8 cellular contexts compared by ENCODE assay signal in the genomic region with DNA sequence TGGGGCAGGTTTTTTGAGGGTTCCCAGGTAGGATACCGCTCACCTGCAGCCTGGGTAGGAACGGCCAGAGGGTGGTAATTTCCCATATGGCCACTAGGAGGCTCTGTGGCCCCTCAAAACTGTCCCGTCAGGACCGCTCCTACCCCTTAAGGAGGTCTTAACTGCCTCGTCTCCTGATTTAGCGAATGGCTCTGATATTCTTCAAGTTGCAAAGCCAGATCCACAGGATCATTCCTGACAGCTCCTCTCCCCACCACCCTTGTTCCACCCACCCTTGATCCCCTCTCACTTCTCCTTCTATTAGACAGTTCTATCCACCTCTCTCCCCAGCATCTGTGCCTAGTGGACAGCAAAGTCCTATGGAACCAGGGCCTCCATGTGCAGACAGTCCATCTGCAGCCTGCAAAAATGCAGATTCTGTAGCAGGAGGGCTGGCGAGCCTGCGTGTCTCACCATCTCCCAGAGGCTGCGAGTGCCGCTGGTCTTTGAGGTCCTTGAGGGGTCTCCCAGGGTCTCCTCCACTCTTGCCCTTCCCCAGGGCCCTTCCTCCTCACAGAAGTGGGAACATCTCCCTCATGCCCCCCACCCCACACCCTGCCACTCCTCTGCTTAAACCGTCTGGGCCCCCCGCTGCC. TPM values are rescaled to one million over a fixed set of nuclear protein-coding genes. Genes with fewer than 3 reads are reported as not detected.
DNase-seq lines count a peak whose midpoint lies in the region; ATAC-seq and TF ChIP-seq lines count a peak whose summit lies in the region.

No MANE protein-coding gene starts in this region.

- H3K4me2 ChIP-seq in OCI-LY1 (ENCODE audit: low read length) (no peak overlapping the region), neural cell (ENCODE audit: low read length) (no peak overlapping the region)

- DNase-seq in NCI-H2081 (lab: John Stamatoyannopoulos, UW) (peak; percentile 51 to 60), NCI-H2081 treated with DMSO at 0.1 percent for 48 hours (lab: John Stamatoyannopoulos, UW) (no peak), fibroblast of the conjunctiva (ENCODE audit: low read depth) (peak; percentile 40), thyroid gland (peak; percentile 52 to 55)
- peak; percentile 49 to 60 for DNase-seq in activated T-cell treated with anti-CD3 and anti-CD28 coated beads, Interleukin-2, amount 50 U/mL, for 72 hours

- H3K9me3 Mint-ChIP-seq in activated T-cell treated with anti-CD3 and anti-CD28 coated beads, Interleukin-2, amount 50 U/mL, for 72 hours = no peaks in the 10 kb centered on the region

- H3K36me3 Mint-ChIP-seq in activated T-cell treated with anti-CD3 and anti-CD28 coated beads, Interleukin-2, amount 50 U/mL, for 72 hours (ENCODE audit: insufficient read depth in 2 of 2) = no peaks in the 10 kb centered on the region

- peak; percentile 87 for TF ChIP-seq RAD21 in neural cell (conservative IDR thresholded peaks at IDR 0.05)

- TF ChIP-seq CTCF in OCI-LY1 (IDR thresholded peaks at IDR 0.05; ENCODE audit: low read length) (peak; percentile 90), neural cell (IDR thresholded peaks at IDR 0.05; ENCODE audit: poor library complexity, severe bottlenecking) (peak; percentile 90), thyroid gland (IDR thresholded peaks at IDR 0.05) (peak; percentile 77 to 93 (median 88))

- no peak for TF ChIP-seq EP300 in neural cell (conservative IDR thresholded peaks at IDR 0.05; ENCODE audit: poor library complexity, severe bottlenecking)

- H3F3A ChIP-seq in OCI-LY1 (ENCODE audit: insufficient read depth, low read length) (no peaks in the 10 kb centered on the region), neural cell (ENCODE audit: insufficient read depth, low read length, poor library complexity, severe bottlenecking) (no peaks in the 10 kb centered on the region)

- H3K79me2 ChIP-seq in OCI-LY1 (ENCODE audit: insufficient read depth, low read length) (no peaks in the 10 kb centered on the region), neural cell (replicated peaks; ENCODE audit: insufficient read depth, low read length) (no peaks in the 10 kb centered on the region)

- ATAC-seq in HG03095 (IDR thresholded peaks at IDR 0.05; ENCODE audit: unreplicated experiment) = peak; percentile 85
- ATAC-seq in activated T-cell treated with anti-CD3 and anti-CD28 coated beads, Interleukin-2, amount 50 U/mL, for 72 hours (replicated peaks in 1 of 2) = peak; percentile 75 to 77

- H2AFZ ChIP-seq in OCI-LY1 (ENCODE audit: low read length) = no peak overlapping the region
- no peak overlapping the region for H2AFZ ChIP-seq in neural cell (ENCODE audit: low read depth, low read length)

- H3K9ac ChIP-seq in OCI-LY1 (ENCODE audit: low read length) (no peak overlapping the region), neural cell (ENCODE audit: low read length) (no peak overlapping the region)

- intact Hi-C loops in thyroid gland (cut with DNase I) = loop anchor here (2.0 to 10.0 kb wide), 2 partner anchors 430 to 524 kb away; no protein-coding TSS in a partner anchor

- no peak overlapping the region for H3K4me3 Mint-ChIP-seq in activated T-cell treated with anti-CD3 and anti-CD28 coated beads, Interleukin-2, amount 50 U/mL, for 72 hours

- H3K4me3 ChIP-seq in OCI-LY1 (ENCODE audit: low read depth, low read length, poor library complexity, severe bottlenecking) = no peak overlapping the region
- H3K4me3 ChIP-seq in neural cell (ENCODE audit: low read length) = no peak overlapping the region
- H3K4me3 ChIP-seq in thyroid gland (replicated peaks in 1 of 3) = no peak overlapping the region

- TF ChIP-seq POLR2A in thyroid gland (IDR thresholded peaks at IDR 0.05) = no peak

- H3K27me3 Mint-ChIP-seq in activated T-cell treated with anti-CD3 and anti-CD28 coated beads, Interleukin-2, amount 50 U/mL, for 72 hours (ENCODE audit: low read depth) = no peaks in the 10 kb centered on the region

- no peaks in the 10 kb centered on the region for H4K20me1 ChIP-seq in OCI-LY1 (ENCODE audit: insufficient read depth, low read length)
- no peaks in the 10 kb centered on the region for H4K20me1 ChIP-seq in neural cell (ENCODE audit: insufficient read depth)

- WGBS in thyroid gland, 2 donors = 43 to 45% methylated on average over 12 of the region's 12 CpGs

- H3K27me3 ChIP-seq in OCI-LY1 (ENCODE audit: insufficient read depth, low read length) (peaks cover 20% of the 10 kb centered on the region; the same call in 1 of the 2 replicates), neural cell (ENCODE audit: insufficient read depth, low read depth, low read length) (no peaks in the 10 kb centered on the region), thyroid gland (no peaks in the 10 kb centered on the region)

- H3K4me1 ChIP-seq in OCI-LY1 (ENCODE audit: insufficient read depth, low read length, severe bottlenecking) = no peaks in the 10 kb centered on the region
- H3K4me1 ChIP-seq in thyroid gland = no peaks in the 10 kb centered on the region

- no peaks in the 10 kb centered on the region for H3K9me2 ChIP-seq in OCI-LY1 (ENCODE audit: low read depth, low read length)
- no peaks in the 10 kb centered on the region for H3K9me2 ChIP-seq in neural cell (ENCODE audit: insufficient read depth, low read length)

- H3K27ac Mint-ChIP-seq in activated T-cell treated with anti-CD3 and anti-CD28 coated beads, Interleukin-2, amount 50 U/mL, for 72 hours = no peak overlapping the region

- peaks cover 17% of the 10 kb centered on the region for H3K4me1 Mint-ChIP-seq in activated T-cell treated with anti-CD3 and anti-CD28 coated beads, Interleukin-2, amount 50 U/mL, for 72 hours (ENCODE audit: low read depth)

- H3K9me3 ChIP-seq in OCI-LY1 (ENCODE audit: low read length) = no peaks in the 10 kb centered on the region
- H3K9me3 ChIP-seq in neural cell (ENCODE audit: low read length) = no peaks in the 10 kb centered on the region
- H3K9me3 ChIP-seq in thyroid gland = no peaks in the 10 kb centered on the region

- H3K27ac ChIP-seq in OCI-LY1 (ENCODE audit: low read depth, low read length, poor library complexity, severe bottlenecking) (no peak overlapping the region), neural cell (ENCODE audit: low read length) (no peak overlapping the region), thyroid gland (no peak overlapping the region)

- no peaks in the 10 kb centered on the region for H3K36me3 ChIP-seq in OCI-LY1 (ENCODE audit: insufficient read depth, low read length)
- H3K36me3 ChIP-seq in neural cell (ENCODE audit: insufficient read depth, low read length) = no peaks in the 10 kb centered on the region
- H3K36me3 ChIP-seq in thyroid gland = peaks cover 7% of the 10 kb centered on the region in 2 donors

TF ChIP-seq in neural cell, 6 proteins besides CTCF, POLR2A, EP300 and RAD21:
- TF ChIP-seq SMC3 (conservative IDR thresholded peaks at IDR 0.05; ENCODE audit: poor library complexity) (peak; percentile 92), POLR2AphosphoS5 (IDR thresholded peaks at IDR 0.05) (no peak)

RNA-seq across cellular contexts. Expression of a gene that starts 34.3 kb away (rescaled TPM):
- 1 to 10 TPM in 1 of 2 donors, under 1 TPM in 1; 0.70 to 1.6 TPM for total RNA-seq in activated T-cell treated with anti-CD3 and anti-CD28 coated beads, Interleukin-2, amount 50 U/mL, for 72 hours
- not detected in 2 replicates for polyA plus RNA-seq in neural cell
- not detected in 2 replicates for polyA minus RNA-seq in neural cell
- total RNA-seq in thyroid gland = 1 to 10 TPM in 1 of 4 donors, under 1 TPM in 2, not detected in 1; 0.33 to 1.5 (median 0.34) TPM

RNA-seq across cellular contexts. Expression of a gene that starts 55.3 kb away (rescaled TPM):
- 1 to 10 TPM; 4.3 to 4.6 TPM for total RNA-seq in activated T-cell treated with anti-CD3 and anti-CD28 coated beads, Interleukin-2, amount 50 U/mL, for 72 hours
- 3.3 and 5.0 TPM in 2 replicates for polyA plus RNA-seq in neural cell
- 8.8 and 9.7 TPM in 2 replicates for polyA minus RNA-seq in neural cell
- 10 to 100 TPM in 1 of 4 donors, 1 to 10 TPM in 3; 6.5 to 12.6 (median 8.3) TPM for total RNA-seq in thyroid gland
